ENCODE assay signal across 23 cellular contexts in the genomic region with DNA sequence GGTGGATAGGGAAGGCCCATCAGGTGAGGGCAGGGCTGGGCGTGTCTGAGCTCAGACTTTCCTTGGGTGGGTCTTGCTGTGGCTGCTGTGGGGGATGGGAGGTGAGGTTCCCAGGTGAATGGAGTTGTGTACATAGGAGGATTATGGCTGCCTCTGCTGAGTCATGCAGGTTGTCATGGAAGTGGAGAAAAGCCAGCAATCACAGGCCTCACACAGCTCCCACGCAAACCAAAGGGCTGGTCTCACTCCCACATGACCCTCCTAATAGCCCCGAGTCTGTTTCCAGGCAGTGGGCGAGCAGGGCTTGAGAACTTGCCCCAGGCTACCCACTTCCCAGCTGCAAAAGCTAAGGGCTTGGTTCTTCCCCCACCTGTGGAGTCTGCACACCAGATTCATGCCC.
A peak's percentile ranks its signal among the peaks of the same experiment; 100 is the strongest.
DNase-seq lines count a peak whose midpoint lies in the region; ATAC-seq and TF ChIP-seq lines count a peak whose summit lies in the region.
"Had no signal": no experiment of that assay in that cellular context is flagged by ENCODE, and none has a peak within 500 bp of the region (broad histone marks: within the 10 kb centered on the region; RNA-seq: fewer than 3 reads in every experiment).

No MANE protein-coding gene starts in this region.

- no peaks in the 10 kb centered on the region for H3K79me2 ChIP-seq in HCT116 (ENCODE audit: insufficient read depth, low read length)
- H3K79me2 ChIP-seq: parathyroid adenoma had no signal

- H3K27me3 ChIP-seq in HCT116 (ENCODE audit: insufficient read depth, low read length): no peaks in the 10 kb centered on the region
- no peaks in the 10 kb centered on the region for H3K27me3 ChIP-seq in tibial nerve
- H3K27me3 ChIP-seq in HAP-1 (ENCODE audit: low read depth): peaks cover 3% of the 10 kb centered on the region; the same call in 1 of the 2 replicates
- H3K27me3 ChIP-seq: testis, uterus had no signal

- H3K9me2 ChIP-seq in HCT116 (ENCODE audit: insufficient read depth): no peaks in the 10 kb centered on the region

- CTCF ChIA-PET in HCT116 (lab: Charles Lee): no interaction called here

- no peak for ATAC-seq in HCT116
- ATAC-seq: activated CD8-positive, alpha-beta T cell treated with anti-CD3 and anti-CD28 coated beads for 36 hours; left lobe of liver; Panc1 had no signal

- TF ChIP-seq POLR2A in HCT116 (IDR thresholded peaks at IDR 0.05; ENCODE audit: borderline replicate concordance, extremely low read depth, insufficient read depth, insufficient read length) (no peak), tibial nerve (IDR thresholded peaks at IDR 0.05) (no peak)

- H3K27ac ChIP-seq in C4-2B (peak overlapping the region; percentile 20), HCT116 (ENCODE audit: low read depth, low read length) (no peak overlapping the region), tibial nerve (no peak overlapping the region)
- H3K27ac ChIP-seq: parathyroid adenoma, testis, uterus had no signal

- no peaks in the 10 kb centered on the region for H4K20me1 ChIP-seq in HCT116 (ENCODE audit: insufficient read depth)

- H2AFZ ChIP-seq in HCT116 (ENCODE audit: low read depth, low read length, poor library complexity, severe bottlenecking): no peak overlapping the region
- H2AFZ ChIP-seq: parathyroid adenoma had no signal

- H3K9me3 ChIP-seq in HCT116 (ENCODE audit: control insufficient read depth in 1 of 2, insufficient read depth in 1 of 2, low read depth in 1 of 2, low read length in 2 of 2) (no peaks in the 10 kb centered on the region), tibial nerve (peaks cover 0 to 26% (median 3%) of the 10 kb centered on the region in 4 donors), HAP-1 (no peaks in the 10 kb centered on the region)
- H3K9me3 ChIP-seq: testis, uterus had no signal

- WGBS in tibial nerve, 2 donors: 82 to 94% methylated on average over 4 of the region's 4 CpGs

- no peak for DNase-seq in HCT116 (ENCODE audit: low read depth, low spot score)
- DNase-seq in SW480 (ENCODE audit: low spot score): peak; percentile 27
- peak; percentile 65 for DNase-seq in islet precursor cell
- no peak for DNase-seq in activated CD8-positive, alpha-beta memory T cell treated with anti-CD3 and anti-CD28 coated beads for 24 hours
- DNase-seq in NCI-H1694 treated with DMSO at 0.1 percent for 48 hours (lab: John Stamatoyannopoulos, UW): no peak
- no peak for DNase-seq in tibial nerve (ENCODE audit: low spot score in 2 of 2)
- no peak for DNase-seq in HAP-1 (ENCODE audit: low spot score in 2 of 2)
- DNase-seq: activated CD8-positive, alpha-beta T cell treated with anti-CD3 and anti-CD28 coated beads for 36 hours; amniotic stem cell; CD4-positive, CD25-positive, alpha-beta regulatory T cell; hippocampal formation; NCI-H1092; NCI-H1930; NCI-H2171 treated with DMSO at 0.1 percent for 48 hours; NCI-H524 treated with DMSO at 0.1 percent for 48 hours; small intestine; stimulated activated naive CD4-positive, alpha-beta T cell treated with Interleukin-2 at 50 U/mL for 16 hours; testis; uterus had no signal

- peak overlapping the region; percentile 12; the same call in 1 of the 2 replicates for H3K4me2 ChIP-seq in HCT116 (ENCODE audit: low read length)

- RAD21 ChIA-PET in HCT116 (lab: Charles Lee; ENCODE audit: low non-redundant PET in 1 of 2, low total read pairs in 2 of 2, uncharacterized antibody in 2 of 2, unreplicated experiment in 2 of 2): no interaction called here

- H3K9ac ChIP-seq in HCT116 (ENCODE audit: low read length): no peak overlapping the region
- H3K9ac ChIP-seq: parathyroid adenoma had no signal

- no peak for TF ChIP-seq CTCF in C4-2B (conservative IDR thresholded peaks at IDR 0.05)
- no peak for TF ChIP-seq CTCF in HCT116 (IDR thresholded peaks at IDR 0.05 in 2 of 3, conservative IDR thresholded peaks at IDR 0.05 in 1 of 3; ENCODE audit: borderline replicate concordance in 1 of 3, insufficient read depth in 1 of 3, low read depth in 2 of 3, low read length in 2 of 3)
- no peak for TF ChIP-seq CTCF in tibial nerve (IDR thresholded peaks at IDR 0.05)

- in situ Hi-C loops in HAP-1 (cut with MboI; ENCODE audit: low sequenced_read_pairs): no loop called here

- intact Hi-C loops in HCT116 (cut with micrococcal nuclease): no loop called here

- H3K4me1 ChIP-seq in HCT116 (ENCODE audit: control insufficient read depth in 1 of 2, insufficient read depth in 2 of 2, low read length in 2 of 2) (peaks cover 0 to 9% of the 10 kb centered on the region in 2 experiments; a peak in 2 of 4 replicates), tibial nerve (no peaks in the 10 kb centered on the region), HAP-1 (no peaks in the 10 kb centered on the region)
- H3K4me1 ChIP-seq: parathyroid adenoma, testis, uterus had no signal

- POLR2A ChIA-PET in HCT116 (lab: Charles Lee): no interaction called here

- BruUV-seq in HCT116 (replicated peaks; lab: Mats Ljungman, UMichigan): no TSS peak

- no peak overlapping the region for H3K4me3 ChIP-seq in HCT116 (replicated peaks in 1 of 2; ENCODE audit: low read depth in 1 of 2, low read length in 2 of 2)
- no peak overlapping the region for H3K4me3 ChIP-seq in tibial nerve
- no peak overlapping the region for H3K4me3 ChIP-seq in HAP-1
- H3K4me3 ChIP-seq: testis, uterus had no signal

- TF ChIP-seq EP300 in tibial nerve (IDR thresholded peaks at IDR 0.05): no peak

- TF ChIP-seq RAD21 in HCT116 (IDR thresholded peaks at IDR 0.05; ENCODE audit: low read depth): no peak

- H3K36me3 ChIP-seq in HCT116 (ENCODE audit: control insufficient read depth in 1 of 2, insufficient read depth in 2 of 2, low read length in 2 of 2) (no peaks in the 10 kb centered on the region), tibial nerve (no peaks in the 10 kb centered on the region), HAP-1 (replicated peaks) (no peaks in the 10 kb centered on the region)
- H3K36me3 ChIP-seq: uterus had no signal

TF ChIP-seq in HCT116, 20 proteins besides CTCF, POLR2A, EP300 and RAD21 (continues in another document):
- TF ChIP-seq, protein P1, sequence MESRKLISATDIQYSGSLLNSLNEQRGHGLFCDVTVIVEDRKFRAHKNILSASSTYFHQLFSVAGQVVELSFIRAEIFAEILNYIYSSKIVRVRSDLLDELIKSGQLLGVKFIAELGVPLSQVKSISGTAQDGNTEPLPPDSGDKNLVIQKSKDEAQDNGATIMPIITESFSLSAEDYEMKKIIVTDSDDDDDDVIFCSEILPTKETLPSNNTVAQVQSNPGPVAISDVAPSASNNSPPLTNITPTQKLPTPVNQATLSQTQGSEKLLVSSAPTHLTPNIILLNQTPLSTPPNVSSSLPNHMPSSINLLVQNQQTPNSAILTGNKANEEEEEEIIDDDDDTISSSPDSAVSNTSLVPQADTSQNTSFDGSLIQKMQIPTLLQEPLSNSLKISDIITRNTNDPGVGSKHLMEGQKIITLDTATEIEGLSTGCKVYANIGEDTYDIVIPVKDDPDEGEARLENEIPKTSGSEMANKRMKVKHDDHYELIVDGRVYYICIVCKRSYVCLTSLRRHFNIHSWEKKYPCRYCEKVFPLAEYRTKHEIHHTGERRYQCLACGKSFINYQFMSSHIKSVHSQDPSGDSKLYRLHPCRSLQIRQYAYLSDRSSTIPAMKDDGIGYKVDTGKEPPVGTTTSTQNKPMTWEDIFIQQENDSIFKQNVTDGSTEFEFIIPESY (IDR thresholded peaks at IDR 0.05; ENCODE audit: extremely low read depth, insufficient replicate concordance, low read length): no peak
- TF ChIP-seq, protein P2, sequence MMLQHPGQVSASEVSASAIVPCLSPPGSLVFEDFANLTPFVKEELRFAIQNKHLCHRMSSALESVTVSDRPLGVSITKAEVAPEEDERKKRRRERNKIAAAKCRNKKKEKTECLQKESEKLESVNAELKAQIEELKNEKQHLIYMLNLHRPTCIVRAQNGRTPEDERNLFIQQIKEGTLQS (IDR thresholded peaks at IDR 0.05): no peak
- TF ChIP-seq CEBPB (IDR thresholded peaks at IDR 0.05; ENCODE audit: low read depth): no peak
- no peak for TF ChIP-seq ELF1 (IDR thresholded peaks at IDR 0.05; ENCODE audit: borderline replicate concordance, low read depth)
- no peak for TF ChIP-seq TCF7L2 (IDR thresholded peaks at IDR 0.05; ENCODE audit: borderline replicate concordance, extremely low read depth, insufficient read depth, insufficient read length)
- TF ChIP-seq ZNF274 (IDR thresholded peaks at IDR 0.05; ENCODE audit: low read depth, low read length): no peak
- no peak for TF ChIP-seq JUND (IDR thresholded peaks at IDR 0.05)
- no peak for TF ChIP-seq EZH2 (IDR thresholded peaks at IDR 0.05)
- TF ChIP-seq POLR2AphosphoS5 (IDR thresholded peaks at IDR 0.05; ENCODE audit: low read depth, low read length): no peak
- no peak for TF ChIP-seq EZH2phosphoT487 (IDR thresholded peaks at IDR 0.05; ENCODE audit: borderline replicate concordance)
- TF ChIP-seq, protein P3, sequence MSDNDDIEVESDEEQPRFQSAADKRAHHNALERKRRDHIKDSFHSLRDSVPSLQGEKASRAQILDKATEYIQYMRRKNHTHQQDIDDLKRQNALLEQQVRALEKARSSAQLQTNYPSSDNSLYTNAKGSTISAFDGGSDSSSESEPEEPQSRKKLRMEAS (IDR thresholded peaks at IDR 0.05): no peak
- TF ChIP-seq CBX3 (IDR thresholded peaks at IDR 0.05; ENCODE audit: low read depth): no peak
- TF ChIP-seq, protein P4, sequence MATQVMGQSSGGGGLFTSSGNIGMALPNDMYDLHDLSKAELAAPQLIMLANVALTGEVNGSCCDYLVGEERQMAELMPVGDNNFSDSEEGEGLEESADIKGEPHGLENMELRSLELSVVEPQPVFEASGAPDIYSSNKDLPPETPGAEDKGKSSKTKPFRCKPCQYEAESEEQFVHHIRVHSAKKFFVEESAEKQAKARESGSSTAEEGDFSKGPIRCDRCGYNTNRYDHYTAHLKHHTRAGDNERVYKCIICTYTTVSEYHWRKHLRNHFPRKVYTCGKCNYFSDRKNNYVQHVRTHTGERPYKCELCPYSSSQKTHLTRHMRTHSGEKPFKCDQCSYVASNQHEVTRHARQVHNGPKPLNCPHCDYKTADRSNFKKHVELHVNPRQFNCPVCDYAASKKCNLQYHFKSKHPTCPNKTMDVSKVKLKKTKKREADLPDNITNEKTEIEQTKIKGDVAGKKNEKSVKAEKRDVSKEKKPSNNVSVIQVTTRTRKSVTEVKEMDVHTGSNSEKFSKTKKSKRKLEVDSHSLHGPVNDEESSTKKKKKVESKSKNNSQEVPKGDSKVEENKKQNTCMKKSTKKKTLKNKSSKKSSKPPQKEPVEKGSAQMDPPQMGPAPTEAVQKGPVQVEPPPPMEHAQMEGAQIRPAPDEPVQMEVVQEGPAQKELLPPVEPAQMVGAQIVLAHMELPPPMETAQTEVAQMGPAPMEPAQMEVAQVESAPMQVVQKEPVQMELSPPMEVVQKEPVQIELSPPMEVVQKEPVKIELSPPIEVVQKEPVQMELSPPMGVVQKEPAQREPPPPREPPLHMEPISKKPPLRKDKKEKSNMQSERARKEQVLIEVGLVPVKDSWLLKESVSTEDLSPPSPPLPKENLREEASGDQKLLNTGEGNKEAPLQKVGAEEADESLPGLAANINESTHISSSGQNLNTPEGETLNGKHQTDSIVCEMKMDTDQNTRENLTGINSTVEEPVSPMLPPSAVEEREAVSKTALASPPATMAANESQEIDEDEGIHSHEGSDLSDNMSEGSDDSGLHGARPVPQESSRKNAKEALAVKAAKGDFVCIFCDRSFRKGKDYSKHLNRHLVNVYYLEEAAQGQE (IDR thresholded peaks at IDR 0.05; ENCODE audit: low read depth): no peak

Comparison
In these comparisons a context has a peak if more than half of its experiments do, and no peak if none do; other contexts are left out.
1. DNase-seq: peak in SW480 (single experiment) and islet precursor cell (single experiment); none in HCT116 (single experiment), activated CD8-positive, alpha-beta memory T cell treated with anti-CD3 and anti-CD28 coated beads for 24 hours (single experiment), NCI-H1694 treated with DMSO at 0.1 percent for 48 hours (single experiment), tibial nerve (0 of 2) and HAP-1 (0 of 2).